In the genomic region with DNA sequence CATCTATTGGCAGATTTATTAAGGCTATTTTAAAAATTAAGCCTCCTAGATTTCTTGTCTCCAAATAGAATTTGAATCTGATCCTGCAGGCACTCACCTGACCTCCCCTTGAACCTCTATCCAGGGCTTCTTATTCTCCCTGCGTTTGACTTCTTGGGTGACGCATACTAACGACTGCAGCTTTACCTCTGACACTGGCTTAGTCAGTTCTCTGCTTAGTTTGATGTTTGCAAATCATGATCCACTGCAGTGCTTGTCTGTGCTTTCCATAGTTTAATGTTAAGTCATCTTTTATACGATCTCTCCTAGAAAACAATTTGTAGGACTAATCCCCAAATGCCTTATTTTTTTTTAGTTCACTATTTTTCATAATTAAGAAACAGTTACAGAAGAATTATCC, we compare ENCODE assay signal across 20 cellular contexts.
"Had no signal": no experiment of that assay in that cellular context is flagged by ENCODE, and none has a peak within 500 bp of the region (broad histone marks: within the 10 kb centered on the region; RNA-seq: fewer than 3 reads in every experiment).

No MANE protein-coding gene starts in this region.

- H3K36me3 ChIP-seq: esophagus muscularis mucosa, neutrophil, pancreas, sigmoid colon had no signal

- FAIRE-seq: bronchial epithelial cell, pancreas had no signal

- DNase-seq: activated CD4-positive, alpha-beta memory T cell treated with anti-CD3 and anti-CD28 coated beads, Interleukin-2, amount 10 ng/mL, durations not matched to agents 7 days and 5 days; activated CD4-positive, alpha-beta T cell treated with anti-CD3 and anti-CD28 coated beads for 48 hours; activated CD4-positive, CD25-positive, alpha-beta regulatory T cell; activated CD8-positive, alpha-beta memory T cell treated with anti-CD3 and anti-CD28 coated beads, Interleukin-2, amount 10 ng/mL, durations not matched to agents 7 days and 5 days; activated naive CD4-positive, alpha-beta T cell treated with anti-CD3 and anti-CD28 coated beads, Interleukin-2, amount 50 U/mL, for 16 hours; activated T-cell treated with anti-CD3 and anti-CD28 coated beads, Interleukin-2, amount 50 U/mL, for 1 hour; aorta; cerebellar nuclear complex; effector CD4-positive, alpha-beta T cell; immature natural killer cell; pancreas; sigmoid colon; stimulated activated CD4-positive, alpha-beta T cell treated with anti-CD3 and anti-CD28 coated beads, Interleukin-4, amount 100 ng/mL, for 24 hours; T-cell; testis had no signal

- H3K27me3 ChIP-seq: esophagus muscularis mucosa, neutrophil, pancreas, sigmoid colon, testis had no signal

- H3K27ac ChIP-seq: esophagus muscularis mucosa, neutrophil, pancreas, sigmoid colon, testis had no signal

- H3K9me3 ChIP-seq: esophagus muscularis mucosa, neutrophil, pancreas, sigmoid colon, testis had no signal

- H3K4me1 ChIP-seq: esophagus muscularis mucosa, pancreas, sigmoid colon, testis had no signal

- ATAC-seq: activated CD8-positive, alpha-beta memory T cell treated with anti-CD3 and anti-CD28 coated beads, Interleukin-2, amount 10 ng/mL, durations not matched to agents 7 days and 5 days; natural killer cell treated with Interleukin-12 subunit alpha and Interleukin-12 subunit beta and Interleukin-15 and Interleukin-18, amount 100 ng/mL, for 72 hours; pancreas; stimulated activated effector memory CD8-positive, alpha-beta T cell treated with anti-CD3 and anti-CD28 coated beads, Interleukin-12 subunit alpha, Interleukin-12 subunit beta, amount 100 ng/mL, for 72 hours; T-cell had no signal

- H3K4me3 ChIP-seq: esophagus muscularis mucosa, pancreas, sigmoid colon, testis had no signal
